Comparison of ENCODE assay signal across 1 cellular context in genomic region chr9:115615821-115616665, GRCh38.
A peak's percentile ranks its signal among the peaks of the same experiment; 100 is the strongest.
TF ChIP-seq lines count a peak whose summit lies in the region.

No MANE protein-coding gene starts in this region.

TF ChIP-seq in IMR-90, 13 proteins besides CTCF, POLR2A, EP300 and RAD21:
- no peak for TF ChIP-seq CEBPB (IDR thresholded peaks at IDR 0.05; ENCODE audit: low read depth, low read length)
- TF ChIP-seq BHLHE40 (IDR thresholded peaks at IDR 0.05; ENCODE audit: low read depth, low read length): peak; percentile 36; the same call in 1 of the 2 replicates
- no peak for TF ChIP-seq MAZ (IDR thresholded peaks at IDR 0.05; ENCODE audit: borderline replicate concordance, low read depth, low read length)
- TF ChIP-seq MAFK (IDR thresholded peaks at IDR 0.05; ENCODE audit: low read depth, low read length): peak; percentile 44; the same call in 1 of the 2 replicates
- peak; percentile 98 for TF ChIP-seq FOS (IDR thresholded peaks at IDR 0.05; ENCODE audit: low read depth, low read length)
- TF ChIP-seq NFE2L2 (IDR thresholded peaks at IDR 0.05; ENCODE audit: low read depth, low read length): peak; percentile 69; the same call in 1 of the 2 replicates
